In genomic region chr5:138913773-138914172, GRCh38 we compare ENCODE assay signal across 34 cellular contexts. TPM values are rescaled to one million over a fixed set of nuclear protein-coding genes. Genes with fewer than 3 reads are reported as not detected.
"Had no signal": no experiment of that assay in that cellular context is flagged by ENCODE, and none has a peak within 500 bp of the region (broad histone marks: within the 10 kb centered on the region; RNA-seq: fewer than 3 reads in every experiment).

No MANE protein-coding gene starts in this region.

- H3K27ac ChIP-seq: adrenal gland, ascending aorta, breast epithelium, cardiac muscle cell, coronary artery, dorsolateral prefrontal cortex, esophagus squamous epithelium, gastroesophageal sphincter had no signal

- H3K36me3 ChIP-seq: adrenal gland, breast epithelium had no signal

- H3K4me1 ChIP-seq: breast epithelium, esophagus squamous epithelium had no signal

- H3K27me3 ChIP-seq: adrenal gland, ascending aorta, breast epithelium, cardiac muscle cell, dorsolateral prefrontal cortex, esophagus squamous epithelium, gastroesophageal sphincter had no signal

- H3K4me3 ChIP-seq: adrenal gland, ascending aorta, breast epithelium, cardiac muscle cell, coronary artery, dorsolateral prefrontal cortex, esophagus squamous epithelium, gastroesophageal sphincter had no signal

- H3K36me3 Mint-ChIP-seq: activated CD4-positive, alpha-beta memory T cell treated with anti-CD3 and anti-CD28 coated beads for 36 hours; activated naive CD4-positive, alpha-beta T cell treated with anti-CD3 and anti-CD28 coated beads, Interleukin-2, amount 50 U/mL, for 24 hours; activated naive CD8-positive, alpha-beta T cell treated with anti-CD3 and anti-CD28 coated beads for 36 hours had no signal

- DNase-seq: activated CD4-positive, alpha-beta memory T cell treated with anti-CD3 and anti-CD28 coated beads for 36 hours; activated CD4-positive, alpha-beta T cell treated with anti-CD3 and anti-CD28 coated beads for 36 hours; activated CD4-positive, alpha-beta T cell treated with anti-CD3 and anti-CD28 coated beads, Interleukin-2, amount 10 ng/mL, durations not matched to agents 24 days and 14 days; activated CD4-positive, CD25-positive, alpha-beta regulatory T cell; activated CD4-positive, CD25-positive, alpha-beta regulatory T cell treated with anti-CD3 and anti-CD28 coated beads, Interleukin-2, amount 50 U/mL, for 72 hours; activated CD8-positive, alpha-beta memory T cell treated with anti-CD3 and anti-CD28 coated beads, Interleukin-2, amount 10 ng/mL, durations not matched to agents 7 days and 5 days; activated CD8-positive, alpha-beta memory T cell treated with anti-CD3 and anti-CD28 coated beads, Interleukin-2, amount 50 U/mL, for 4 hours; activated CD8-positive, alpha-beta T cell treated with anti-CD3 and anti-CD28 coated beads, Interleukin-2, amount 10 ng/mL, durations not matched to agents 7 days and 5 days; activated effector memory CD4-positive, alpha-beta T cell treated with anti-CD3 and anti-CD28 coated beads, Interleukin-2, amount 50 U/mL, for 16 hours; activated naive CD4-positive, alpha-beta T cell treated with anti-CD3 and anti-CD28 coated beads for 36 hours; activated naive CD8-positive, alpha-beta T cell treated with anti-CD3 and anti-CD28 coated beads for 36 hours; activated naive CD8-positive, alpha-beta T cell treated with anti-CD3 and anti-CD28 coated beads, Interleukin-2, amount 50 U/mL, for 24 hours; activated T-cell treated with anti-CD3 and anti-CD28 coated beads, Interleukin-2, amount 50 U/mL, for 1 hour; activated T-cell treated with anti-CD3 and anti-CD28 coated beads, Interleukin-2, amount 50 U/mL, for 48 hours; adrenal gland; amygdala; dorsolateral prefrontal cortex; effector memory CD4-positive, alpha-beta T cell; erythroblast; esophagus squamous epithelium; foreskin melanocyte; T-helper 2 cell had no signal

- H3K4me3 Mint-ChIP-seq: activated CD4-positive, alpha-beta memory T cell treated with anti-CD3 and anti-CD28 coated beads for 36 hours; activated CD4-positive, alpha-beta T cell treated with anti-CD3 and anti-CD28 coated beads for 36 hours; activated CD4-positive, alpha-beta T cell treated with anti-CD3 and anti-CD28 coated beads, Interleukin-2, amount 10 ng/mL, durations not matched to agents 24 days and 14 days; activated CD8-positive, alpha-beta memory T cell treated with anti-CD3 and anti-CD28 coated beads, Interleukin-2, amount 10 ng/mL, durations not matched to agents 7 days and 5 days; activated CD8-positive, alpha-beta T cell treated with anti-CD3 and anti-CD28 coated beads, Interleukin-2, amount 10 ng/mL, durations not matched to agents 7 days and 5 days; activated naive CD4-positive, alpha-beta T cell treated with anti-CD3 and anti-CD28 coated beads for 36 hours; activated naive CD4-positive, alpha-beta T cell treated with anti-CD3 and anti-CD28 coated beads, Interleukin-2, amount 50 U/mL, for 24 hours; activated naive CD8-positive, alpha-beta T cell treated with anti-CD3 and anti-CD28 coated beads for 36 hours; activated naive CD8-positive, alpha-beta T cell treated with anti-CD3 and anti-CD28 coated beads, Interleukin-2, amount 50 U/mL, for 24 hours; activated T-helper 1 cell treated with anti-CD3 and anti-CD28 coated beads, Interleukin-12 subunit alpha, Interleukin-12 subunit beta, Interleukin-2, Interleukin-4 antibody, amounts not matched to agents 30 ng/mL and 10 ng/mL and 1 ng/mL, durations not matched to agents 14 hours and 24 hours and 36 hours; brain; central memory CD8-positive, alpha-beta T cell; dendritic cell treated with granulocyte-macrophage colony-stimulating factor and Interleukin-4, amounts not matched to agents 40 ng/mL and 50 ng/mL, for 4 days had no signal

- H3K27me3 Mint-ChIP-seq: activated CD4-positive, alpha-beta memory T cell treated with anti-CD3 and anti-CD28 coated beads for 36 hours; activated CD4-positive, alpha-beta T cell treated with anti-CD3 and anti-CD28 coated beads for 36 hours; activated CD4-positive, alpha-beta T cell treated with anti-CD3 and anti-CD28 coated beads, Interleukin-2, amount 10 ng/mL, durations not matched to agents 24 days and 14 days; activated CD8-positive, alpha-beta memory T cell treated with anti-CD3 and anti-CD28 coated beads, Interleukin-2, amount 10 ng/mL, durations not matched to agents 7 days and 5 days; activated naive CD8-positive, alpha-beta T cell treated with anti-CD3 and anti-CD28 coated beads for 36 hours; brain; central memory CD8-positive, alpha-beta T cell; dendritic cell treated with granulocyte-macrophage colony-stimulating factor and Interleukin-4, amounts not matched to agents 40 ng/mL and 50 ng/mL, for 4 days had no signal

- H3K9me3 Mint-ChIP-seq: activated CD4-positive, alpha-beta memory T cell treated with anti-CD3 and anti-CD28 coated beads for 36 hours; activated CD4-positive, alpha-beta T cell treated with anti-CD3 and anti-CD28 coated beads, Interleukin-2, amount 10 ng/mL, durations not matched to agents 24 days and 14 days; activated naive CD4-positive, alpha-beta T cell treated with anti-CD3 and anti-CD28 coated beads for 36 hours; activated naive CD4-positive, alpha-beta T cell treated with anti-CD3 and anti-CD28 coated beads, Interleukin-2, amount 50 U/mL, for 24 hours; activated naive CD8-positive, alpha-beta T cell treated with anti-CD3 and anti-CD28 coated beads for 36 hours; activated naive CD8-positive, alpha-beta T cell treated with anti-CD3 and anti-CD28 coated beads, Interleukin-2, amount 50 U/mL, for 24 hours; activated T-helper 1 cell treated with anti-CD3 and anti-CD28 coated beads, Interleukin-12 subunit alpha, Interleukin-12 subunit beta, Interleukin-2, Interleukin-4 antibody, amounts not matched to agents 30 ng/mL and 10 ng/mL and 1 ng/mL, durations not matched to agents 14 hours and 24 hours and 36 hours; central memory CD8-positive, alpha-beta T cell; dendritic cell treated with granulocyte-macrophage colony-stimulating factor and Interleukin-4, amounts not matched to agents 40 ng/mL and 50 ng/mL, for 4 days had no signal

- ATAC-seq: activated CD4-positive, alpha-beta T cell treated with anti-CD3 and anti-CD28 coated beads for 36 hours; activated CD8-positive, alpha-beta memory T cell treated with anti-CD3 and anti-CD28 coated beads, Interleukin-2, amount 10 ng/mL, durations not matched to agents 7 days and 5 days; activated CD8-positive, alpha-beta T cell treated with anti-CD3 and anti-CD28 coated beads, Interleukin-2, amount 10 ng/mL, durations not matched to agents 7 days and 5 days; activated naive CD8-positive, alpha-beta T cell treated with anti-CD3 and anti-CD28 coated beads, Interleukin-2, amount 50 U/mL, for 24 hours; gastroesophageal sphincter had no signal

- H3K9me3 ChIP-seq: adrenal gland, ascending aorta, breast epithelium, esophagus squamous epithelium, gastroesophageal sphincter had no signal

- H3K27ac Mint-ChIP-seq: activated CD4-positive, alpha-beta memory T cell treated with anti-CD3 and anti-CD28 coated beads for 36 hours; activated CD4-positive, alpha-beta T cell treated with anti-CD3 and anti-CD28 coated beads for 36 hours; activated CD4-positive, alpha-beta T cell treated with anti-CD3 and anti-CD28 coated beads, Interleukin-2, amount 10 ng/mL, durations not matched to agents 24 days and 14 days; activated CD8-positive, alpha-beta memory T cell treated with anti-CD3 and anti-CD28 coated beads, Interleukin-2, amount 10 ng/mL, durations not matched to agents 7 days and 5 days; activated CD8-positive, alpha-beta T cell treated with anti-CD3 and anti-CD28 coated beads, Interleukin-2, amount 10 ng/mL, durations not matched to agents 7 days and 5 days; activated naive CD4-positive, alpha-beta T cell treated with anti-CD3 and anti-CD28 coated beads for 36 hours; activated naive CD4-positive, alpha-beta T cell treated with anti-CD3 and anti-CD28 coated beads, Interleukin-2, amount 50 U/mL, for 24 hours; activated naive CD8-positive, alpha-beta T cell treated with anti-CD3 and anti-CD28 coated beads for 36 hours; activated naive CD8-positive, alpha-beta T cell treated with anti-CD3 and anti-CD28 coated beads, Interleukin-2, amount 50 U/mL, for 24 hours; activated T-helper 1 cell treated with anti-CD3 and anti-CD28 coated beads, Interleukin-12 subunit alpha, Interleukin-12 subunit beta, Interleukin-2, Interleukin-4 antibody, amounts not matched to agents 30 ng/mL and 10 ng/mL and 1 ng/mL, durations not matched to agents 14 hours and 24 hours and 36 hours; activated T-helper 2 cell treated with anti-CD3 and anti-CD28 coated beads, Interferon-gamma antibody, Interleukin-2, Interleukin-4, amounts not matched to agents 10 μg/mL and 5 μg/mL and 100 μg/mL, durations not matched to agents 14 hours and 24 hours and 36 hours; dendritic cell treated with granulocyte-macrophage colony-stimulating factor and Interleukin-4, amounts not matched to agents 40 ng/mL and 50 ng/mL, for 4 days had no signal

- H3K4me1 Mint-ChIP-seq: activated CD4-positive, alpha-beta T cell treated with anti-CD3 and anti-CD28 coated beads for 36 hours; activated naive CD4-positive, alpha-beta T cell treated with anti-CD3 and anti-CD28 coated beads, Interleukin-2, amount 50 U/mL, for 24 hours; activated naive CD8-positive, alpha-beta T cell treated with anti-CD3 and anti-CD28 coated beads for 36 hours; activated naive CD8-positive, alpha-beta T cell treated with anti-CD3 and anti-CD28 coated beads, Interleukin-2, amount 50 U/mL, for 24 hours; central memory CD8-positive, alpha-beta T cell had no signal

RNA-seq across cellular contexts. Expression of gene LRRTM2, which starts 38.6 kb away (rescaled TPM):
- total RNA-seq: activated CD8-positive, alpha-beta memory T cell treated with anti-CD3 and anti-CD28 coated beads for 36 hours; activated naive CD4-positive, alpha-beta T cell treated with anti-CD3 and anti-CD28 coated beads for 36 hours; activated naive CD8-positive, alpha-beta T cell treated with anti-CD3 and anti-CD28 coated beads for 36 hours; activated T-helper 1 cell treated with anti-CD3 and anti-CD28 coated beads, Interleukin-12 subunit alpha, Interleukin-12 subunit beta, Interleukin-2, Interleukin-4 antibody, amounts not matched to agents 30 ng/mL and 10 ng/mL and 1 ng/mL, durations not matched to agents 14 hours and 24 hours and 36 hours; ascending aorta; cardiac muscle cell had no signal
